9 cellular contexts compared by ENCODE assay signal in the genomic region with DNA sequence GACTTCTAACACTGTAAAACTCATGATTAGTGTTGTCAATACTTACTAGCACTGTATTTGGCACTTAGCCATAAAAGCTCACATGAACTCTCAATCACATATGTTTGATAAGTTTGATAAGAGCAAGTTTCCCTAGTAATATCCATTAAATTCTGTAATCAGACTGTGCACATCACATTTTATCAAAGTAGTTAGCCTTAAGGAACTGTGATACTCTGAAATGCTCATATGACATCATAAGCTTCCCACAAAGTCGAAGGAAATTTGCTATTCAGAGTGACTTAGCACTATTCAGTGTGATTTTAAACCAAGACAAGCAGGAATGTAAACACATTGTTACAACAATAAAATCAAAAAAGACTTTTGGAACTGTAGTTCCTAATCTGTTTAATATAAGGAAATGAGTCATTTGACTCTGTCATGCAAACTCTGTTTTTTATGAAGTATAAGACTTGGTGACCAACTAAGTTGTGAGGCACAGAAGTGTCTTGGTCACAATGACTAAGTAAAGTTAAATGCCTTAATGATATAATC. TPM values are rescaled to one million over a fixed set of nuclear protein-coding genes. Genes with fewer than 3 reads are reported as not detected.
A peak's percentile ranks its signal among the peaks of the same experiment; 100 is the strongest.
DNase-seq lines count a peak whose midpoint lies in the region; ATAC-seq and TF ChIP-seq lines count a peak whose summit lies in the region.
"Had no signal": no experiment of that assay in that cellular context is flagged by ENCODE, and none has a peak within 500 bp of the region (broad histone marks: within the 10 kb centered on the region; RNA-seq: fewer than 3 reads in every experiment).

No MANE protein-coding gene starts in this region.

- H3K27ac ChIP-seq in Peyer's patch = no peak overlapping the region

- POLR2A ChIA-PET in naive thymus-derived CD8-positive, alpha-beta T cell (lab: Charles Lee) = no interaction called here

- H3K36me3 ChIP-seq in mucosa of descending colon (ENCODE audit: low read depth) (no peaks in the 10 kb centered on the region), Peyer's patch (no peaks in the 10 kb centered on the region)

- H3K4me3 Mint-ChIP-seq in activated naive CD8-positive, alpha-beta T cell treated with anti-CD3 and anti-CD28 coated beads, Interleukin-2, amount 50 U/mL, for 24 hours = no peak overlapping the region
- H3K4me3 Mint-ChIP-seq in naive thymus-derived CD8-positive, alpha-beta T cell = no peak overlapping the region

- H3K4me3 ChIP-seq in mucosa of descending colon (no peak overlapping the region), Peyer's patch (no peak overlapping the region)

- ATAC-seq in GM18502 (IDR thresholded peaks at IDR 0.05; ENCODE audit: poor library complexity, unreplicated experiment) (peak; percentile 60), HG02981 (IDR thresholded peaks at IDR 0.05; ENCODE audit: unreplicated experiment) (peak; percentile 66), mucosa of descending colon (peak; percentile 69)
- peak; percentile 72 for ATAC-seq in activated naive CD8-positive, alpha-beta T cell treated with anti-CD3 and anti-CD28 coated beads, Interleukin-2, amount 50 U/mL, for 24 hours
- ATAC-seq in naive thymus-derived CD8-positive, alpha-beta T cell = no peak

- peak overlapping the region; percentile 48 for H3K27ac Mint-ChIP-seq in activated naive CD8-positive, alpha-beta T cell treated with anti-CD3 and anti-CD28 coated beads, Interleukin-2, amount 50 U/mL, for 24 hours
- no peak overlapping the region for H3K27ac Mint-ChIP-seq in naive thymus-derived CD8-positive, alpha-beta T cell

- H3K36me3 Mint-ChIP-seq in activated naive CD8-positive, alpha-beta T cell treated with anti-CD3 and anti-CD28 coated beads, Interleukin-2, amount 50 U/mL, for 24 hours (ENCODE audit: low read depth) = peaks cover 9% of the 10 kb centered on the region
- no peaks in the 10 kb centered on the region for H3K36me3 Mint-ChIP-seq in naive thymus-derived CD8-positive, alpha-beta T cell

- no peak for TF ChIP-seq POLR2A in Peyer's patch (IDR thresholded peaks at IDR 0.05)

- TF ChIP-seq CTCF in mucosa of descending colon (IDR thresholded peaks at IDR 0.05) = no peak
- no peak for TF ChIP-seq CTCF in Peyer's patch (IDR thresholded peaks at IDR 0.05)

- H3K9me3 ChIP-seq in mucosa of descending colon (no peaks in the 10 kb centered on the region), Peyer's patch (no peaks in the 10 kb centered on the region)

- H3K9me3 Mint-ChIP-seq in activated naive CD8-positive, alpha-beta T cell treated with anti-CD3 and anti-CD28 coated beads, Interleukin-2, amount 50 U/mL, for 24 hours = peaks cover 4% of the 10 kb centered on the region
- H3K9me3 Mint-ChIP-seq in naive thymus-derived CD8-positive, alpha-beta T cell = peaks cover 0 to 3% (median 0%) of the 10 kb centered on the region in 9 donors

- peaks cover 22% of the 10 kb centered on the region for H3K4me1 Mint-ChIP-seq in activated naive CD8-positive, alpha-beta T cell treated with anti-CD3 and anti-CD28 coated beads, Interleukin-2, amount 50 U/mL, for 24 hours
- H3K4me1 Mint-ChIP-seq in naive thymus-derived CD8-positive, alpha-beta T cell = no peaks in the 10 kb centered on the region

- H3K4me1 ChIP-seq in mucosa of descending colon (ENCODE audit: low read depth) (no peaks in the 10 kb centered on the region), Peyer's patch (peaks cover 0 to 6% (median 0%) of the 10 kb centered on the region in 4 donors)

- H3K27me3 Mint-ChIP-seq in activated naive CD8-positive, alpha-beta T cell treated with anti-CD3 and anti-CD28 coated beads, Interleukin-2, amount 50 U/mL, for 24 hours = peaks cover 1% of the 10 kb centered on the region
- peaks cover 0 to 1% (median 0%) of the 10 kb centered on the region in 5 donors for H3K27me3 Mint-ChIP-seq in naive thymus-derived CD8-positive, alpha-beta T cell

- no peak for DNase-seq in activated naive CD8-positive, alpha-beta T cell treated with anti-CD3 and anti-CD28 coated beads, Interleukin-2, amount 50 U/mL, for 24 hours
- DNase-seq in mucosa of descending colon = no peak
- DNase-seq in naive thymus-derived CD8-positive, alpha-beta T cell = no peak
- no peak for DNase-seq in mucosa of gallbladder (ENCODE audit: low spot score)
- no peak for DNase-seq in GM19240 (ENCODE audit: insufficient read length, low spot score)
- no peak for DNase-seq in Peyer's patch
- DNase-seq: midbrain had no signal

- no peaks in the 10 kb centered on the region for H3K27me3 ChIP-seq in Peyer's patch

- intact Hi-C loops in mucosa of descending colon (cut with DNase I, micrococcal nuclease) = no loop called here

RNA-seq across cellular contexts. Expression of gene SLC7A11, which starts 6.7 kb away (rescaled TPM):
- total RNA-seq in mucosa of descending colon = 1 to 10 TPM in 2 of 3 donors, under 1 TPM in 1; 0.70 to 2.9 (median 1.5) TPM
- under 1 TPM; 0.13 to 0.30 TPM for total RNA-seq in naive thymus-derived CD8-positive, alpha-beta T cell
- polyA plus RNA-seq in naive thymus-derived CD8-positive, alpha-beta T cell = not detected
- total RNA-seq in mucosa of gallbladder = 0.75 TPM
- under 1 TPM; under 0.01 to 0.88 (median 0.64) TPM for total RNA-seq in Peyer's patch

Comparison
In these comparisons a context has a peak if more than half of its experiments do, and no peak if none do; other contexts are left out.
1. ATAC-seq: peak in GM18502 (single experiment), HG02981 (single experiment), activated naive CD8-positive, alpha-beta T cell treated with anti-CD3 and anti-CD28 coated beads, Interleukin-2, amount 50 U/mL, for 24 hours (single experiment) and mucosa of descending colon (single experiment); none in naive thymus-derived CD8-positive, alpha-beta T cell (0 of 2).